12 cellular contexts compared by ENCODE assay signal in genomic region chr11:67535577-67535976, GRCh38. TPM values are rescaled to one million over a fixed set of nuclear protein-coding genes. Genes with fewer than 3 reads are reported as not detected.
"Had no signal": no experiment of that assay in that cellular context is flagged by ENCODE, and none has a peak within 500 bp of the region (broad histone marks: within the 10 kb centered on the region; RNA-seq: fewer than 3 reads in every experiment).

No MANE protein-coding gene starts in this region.

- H3K9ac ChIP-seq: GM23248 had no signal

- H3K4me1 ChIP-seq: HAP-1 had no signal

- H3K27ac ChIP-seq: GM23248 had no signal

- DNase-seq: GM23248, GOT3, H7, H9, HCEC 1CT, HFFc6 had no signal

- ATAC-seq: GM23338, HCT116 had no signal

- H3K4me1 Mint-ChIP-seq: GM23338 had no signal

- FAIRE-seq: H1, H54 had no signal

- H3K27ac Mint-ChIP-seq: GM23338, H9, HFFc6 had no signal

- H3K36me3 ChIP-seq: HAP-1 had no signal

- H3K4me3 ChIP-seq: GM23248, GM23338, HAP-1 had no signal

- H3K4me3 Mint-ChIP-seq: GM23338, H9, HFFc6 had no signal

RNA-seq across cellular contexts. Expression of gene CABP2, which starts 12.3 kb away (rescaled TPM):
- total RNA-seq: GM23248, GM23338, H1, H4, H7, H9, HFFc6 had no signal
- polyA plus RNA-seq: GM23248, GM23338, H1 had no signal
